In genomic region chr15:39804026-39804425, GRCh38 we compare ENCODE assay signal across 1 cellular context.
TF ChIP-seq lines count a peak whose summit lies in the region.

No MANE protein-coding gene starts in this region.

TF ChIP-seq in SK-N-SH treated with all-trans-retinoic acid at 6 μM for 48 hours, 23 proteins besides CTCF, POLR2A, EP300 and RAD21:
- no peak for TF ChIP-seq POU6F1 (CRISPR knock-in tag; IDR thresholded peaks at IDR 0.05; ENCODE audit: borderline replicate concordance, low read depth)
- no peak for TF ChIP-seq ESRRG (CRISPR knock-in tag; IDR thresholded peaks at IDR 0.05)
- TF ChIP-seq CSDC2 (CRISPR knock-in tag; IDR thresholded peaks at IDR 0.05) = no peak
- no peak for TF ChIP-seq ARNTL (CRISPR knock-in tag; IDR thresholded peaks at IDR 0.05; ENCODE audit: borderline replicate concordance, low read depth)
- TF ChIP-seq TOX (CRISPR knock-in tag; IDR thresholded peaks at IDR 0.05; ENCODE audit: borderline replicate concordance) = no peak
- TF ChIP-seq ZFP30 (CRISPR knock-in tag; IDR thresholded peaks at IDR 0.05) = no peak
- no peak for TF ChIP-seq OSR1 (CRISPR knock-in tag; IDR thresholded peaks at IDR 0.05)
- TF ChIP-seq PPARA (CRISPR knock-in tag; IDR thresholded peaks at IDR 0.05; ENCODE audit: borderline replicate concordance) = no peak
- no peak for TF ChIP-seq CREB5 (CRISPR knock-in tag; IDR thresholded peaks at IDR 0.05; ENCODE audit: low read depth)
- TF ChIP-seq ZC3H10 (CRISPR knock-in tag; IDR thresholded peaks at IDR 0.05) = no peak
- TF ChIP-seq ZFP3 (CRISPR knock-in tag; IDR thresholded peaks at IDR 0.05) = no peak
- TF ChIP-seq CSRNP3 (CRISPR knock-in tag; IDR thresholded peaks at IDR 0.05) = no peak
- TF ChIP-seq ZNF565 (CRISPR knock-in tag; conservative IDR thresholded peaks at IDR 0.05; ENCODE audit: low read depth) = no peak
- no peak for TF ChIP-seq ZNF8 (CRISPR knock-in tag; IDR thresholded peaks at IDR 0.05)
- TF ChIP-seq RARB (CRISPR knock-in tag; IDR thresholded peaks at IDR 0.05) = no peak
- TF ChIP-seq SNAI2 (CRISPR knock-in tag; IDR thresholded peaks at IDR 0.05) = no peak
- TF ChIP-seq TCF4 (CRISPR knock-in tag; IDR thresholded peaks at IDR 0.05; ENCODE audit: borderline replicate concordance) = no peak
